In genomic region chr1:154951901-154952657, GRCh38 we compare ENCODE assay signal across 1 cellular context.
TF ChIP-seq lines count a peak whose summit lies in the region.

No MANE protein-coding gene starts in this region.

TF ChIP-seq in K562, 482 proteins besides CTCF, POLR2A, EP300 and RAD21:
- TF ChIP-seq, protein P1, sequence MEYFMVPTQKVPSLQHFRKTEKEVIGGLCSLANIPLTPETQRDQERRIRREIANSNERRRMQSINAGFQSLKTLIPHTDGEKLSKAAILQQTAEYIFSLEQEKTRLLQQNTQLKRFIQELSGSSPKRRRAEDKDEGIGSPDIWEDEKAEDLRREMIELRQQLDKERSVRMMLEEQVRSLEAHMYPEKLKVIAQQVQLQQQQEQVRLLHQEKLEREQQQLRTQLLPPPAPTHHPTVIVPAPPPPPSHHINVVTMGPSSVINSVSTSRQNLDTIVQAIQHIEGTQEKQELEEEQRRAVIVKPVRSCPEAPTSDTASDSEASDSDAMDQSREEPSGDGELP (CRISPR knock-in tag; IDR thresholded peaks at IDR 0.05; ENCODE audit: borderline replicate concordance) = peak; percentile 44; the same call in 1 of the 2 replicates
- TF ChIP-seq ZC3H4 (CRISPR knock-in tag; IDR thresholded peaks at IDR 0.05; ENCODE audit: borderline replicate concordance) = no peak
- TF ChIP-seq ZBTB33 (CRISPR knock-in tag; IDR thresholded peaks at IDR 0.05) = peak; percentile 40; the same call in 1 of the 2 replicates
